Comparison of ENCODE assay signal across 21 cellular contexts in genomic region chr7:26127411-26127810, GRCh38.
DNase-seq lines count a peak whose midpoint lies in the region; ATAC-seq and TF ChIP-seq lines count a peak whose summit lies in the region.
"Had no signal": no experiment of that assay in that cellular context is flagged by ENCODE, and none has a peak within 500 bp of the region (broad histone marks: within the 10 kb centered on the region; RNA-seq: fewer than 3 reads in every experiment).

No MANE protein-coding gene starts in this region.

- no peaks in the 10 kb centered on the region for H3K36me3 Mint-ChIP-seq in memory B cell
- H3K36me3 Mint-ChIP-seq: activated CD4-positive, alpha-beta memory T cell treated with anti-CD3 and anti-CD28 coated beads for 36 hours; immature natural killer cell had no signal

- no peaks in the 10 kb centered on the region for H3K9me2 ChIP-seq in OCI-LY1 (ENCODE audit: low read depth, low read length)

- no peak overlapping the region for H2AFZ ChIP-seq in OCI-LY1 (ENCODE audit: low read length)

- no peaks in the 10 kb centered on the region for H3K79me2 ChIP-seq in OCI-LY1 (ENCODE audit: insufficient read depth, low read length)

- CTCF ChIA-PET in RWPE1 (lab: Yijun Ruan, JAX) = no interaction called here

- H3K4me2 ChIP-seq in OCI-LY1 (ENCODE audit: low read length) = peak overlapping the region; percentile 34; the same call in 1 of the 2 replicates

- H3K36me3 ChIP-seq in OCI-LY1 (ENCODE audit: insufficient read depth, low read length) (no peaks in the 10 kb centered on the region; the same call in 1 of the 2 replicates), tibial artery (no peaks in the 10 kb centered on the region)
- H3K36me3 ChIP-seq: left ventricle myocardium inferior, stomach, WERI-Rb-1 had no signal

- no peak for TF ChIP-seq CTCF in OCI-LY1 (IDR thresholded peaks at IDR 0.05; ENCODE audit: low read length)
- TF ChIP-seq CTCF in RWPE1 (conservative IDR thresholded peaks at IDR 0.05; ENCODE audit: low read depth) = no peak
- TF ChIP-seq CTCF in tibial artery (IDR thresholded peaks at IDR 0.05) = no peak

- intact Hi-C loops in tibial artery (cut with DNase I; ENCODE audit: low total_unique reads) = no loop called here

- H3K9me3 Mint-ChIP-seq in memory B cell = no peaks in the 10 kb centered on the region
- H3K9me3 Mint-ChIP-seq: activated CD4-positive, alpha-beta memory T cell treated with anti-CD3 and anti-CD28 coated beads for 36 hours; CD8-positive, alpha-beta memory T cell; immature natural killer cell; T-helper 2 cell treated with Interferon-gamma antibody and Interleukin-4, amounts not matched to agents 5 μg/mL and 100 μg/mL, for 36 hours had no signal

- no peak overlapping the region for H3K4me3 Mint-ChIP-seq in memory B cell
- H3K4me3 Mint-ChIP-seq: activated CD4-positive, alpha-beta memory T cell treated with anti-CD3 and anti-CD28 coated beads for 36 hours; CD8-positive, alpha-beta memory T cell; immature natural killer cell; T-helper 2 cell treated with Interferon-gamma antibody and Interleukin-4, amounts not matched to agents 5 μg/mL and 100 μg/mL, for 36 hours had no signal

- no peak overlapping the region for H3K4me3 ChIP-seq in OCI-LY1 (ENCODE audit: low read depth, low read length, poor library complexity, severe bottlenecking)
- no peak overlapping the region for H3K4me3 ChIP-seq in tibial artery
- H3K4me3 ChIP-seq: K562, left ventricle myocardium inferior, skin epidermis, stomach had no signal

- H3K27me3 Mint-ChIP-seq in memory B cell = peaks cover 15% of the 10 kb centered on the region
- H3K27me3 Mint-ChIP-seq: activated CD4-positive, alpha-beta memory T cell treated with anti-CD3 and anti-CD28 coated beads for 36 hours had no signal

- H3F3A ChIP-seq in OCI-LY1 (ENCODE audit: insufficient read depth, low read length) = no peaks in the 10 kb centered on the region

- H4K20me1 ChIP-seq in OCI-LY1 (ENCODE audit: insufficient read depth, low read length) = no peaks in the 10 kb centered on the region

- peak overlapping the region; percentile 17 for H3K27ac Mint-ChIP-seq in memory B cell
- H3K27ac Mint-ChIP-seq: activated CD4-positive, alpha-beta memory T cell treated with anti-CD3 and anti-CD28 coated beads for 36 hours; immature natural killer cell; progenitor cell of endocrine pancreas; T-helper 2 cell treated with Interferon-gamma antibody and Interleukin-4, amounts not matched to agents 5 μg/mL and 100 μg/mL, for 36 hours had no signal

- ATAC-seq in GM18907 (IDR thresholded peaks at IDR 0.05; ENCODE audit: unreplicated experiment) = peak; percentile 61
- ATAC-seq in memory B cell (ENCODE audit: low read depth) = peak; percentile 97
- ATAC-seq: K562 had no signal

- peaks cover 16% of the 10 kb centered on the region for H3K4me1 Mint-ChIP-seq in memory B cell
- H3K4me1 Mint-ChIP-seq: CD8-positive, alpha-beta memory T cell; immature natural killer cell had no signal

- peak; percentile 76 for DNase-seq in DMS79 treated with DMSO at 0.1 percent for 48 hours (lab: John Stamatoyannopoulos, UW)
- DNase-seq in memory B cell (ENCODE audit: low spot score in 2 of 2) = peak in 1 of 2 donors; percentile 20
- no peak for DNase-seq in RWPE1 (ENCODE audit: low spot score)
- DNase-seq in tibial artery = no peak
- DNase-seq in stimulated activated CD4-positive, alpha-beta T cell treated with anti-CD3 and anti-CD28 coated beads, Interleukin-2, amount 100 ng/mL, for 48 hours = no peak
- DNase-seq: activated CD4-positive, alpha-beta memory T cell treated with anti-CD3 and anti-CD28 coated beads for 36 hours; activated naive CD4-positive, alpha-beta T cell; amygdala; CD8-positive, alpha-beta memory T cell; dermis blood vessel endothelial cell; GOT3; immature natural killer cell; left ventricle myocardium inferior; stomach; WERI-Rb-1 had no signal

- H3K9me3 ChIP-seq in OCI-LY1 (ENCODE audit: low read length) (no peaks in the 10 kb centered on the region), tibial artery (no peaks in the 10 kb centered on the region)
- H3K9me3 ChIP-seq: left ventricle myocardium inferior, stomach had no signal

- H3K27me3 ChIP-seq in OCI-LY1 (ENCODE audit: insufficient read depth, low read length) (no peaks in the 10 kb centered on the region; the same call in 1 of the 2 replicates), tibial artery (peaks cover 0 to 5% of the 10 kb centered on the region in 2 donors)

- H3K9ac ChIP-seq in OCI-LY1 (ENCODE audit: low read length) = no peak overlapping the region

- H3K27ac ChIP-seq in OCI-LY1 (ENCODE audit: low read depth, low read length, poor library complexity, severe bottlenecking) (peak overlapping the region; percentile 48), RWPE1 (no peak overlapping the region), tibial artery (no peak overlapping the region)
- H3K27ac ChIP-seq: left ventricle myocardium inferior, skin epidermis, stomach, WERI-Rb-1 had no signal

- peaks cover 22% of the 10 kb centered on the region for H3K4me1 ChIP-seq in OCI-LY1 (ENCODE audit: insufficient read depth, low read length, severe bottlenecking)
- no peaks in the 10 kb centered on the region for H3K4me1 ChIP-seq in tibial artery
- H3K4me1 ChIP-seq: left ventricle myocardium inferior, stomach had no signal

- POLR2A ChIA-PET in RWPE1 (lab: Yijun Ruan, JAX; ENCODE audit: low non-redundant PET) = no interaction called here
